ENCODE assay signal across 13 cellular contexts in the genomic region with DNA sequence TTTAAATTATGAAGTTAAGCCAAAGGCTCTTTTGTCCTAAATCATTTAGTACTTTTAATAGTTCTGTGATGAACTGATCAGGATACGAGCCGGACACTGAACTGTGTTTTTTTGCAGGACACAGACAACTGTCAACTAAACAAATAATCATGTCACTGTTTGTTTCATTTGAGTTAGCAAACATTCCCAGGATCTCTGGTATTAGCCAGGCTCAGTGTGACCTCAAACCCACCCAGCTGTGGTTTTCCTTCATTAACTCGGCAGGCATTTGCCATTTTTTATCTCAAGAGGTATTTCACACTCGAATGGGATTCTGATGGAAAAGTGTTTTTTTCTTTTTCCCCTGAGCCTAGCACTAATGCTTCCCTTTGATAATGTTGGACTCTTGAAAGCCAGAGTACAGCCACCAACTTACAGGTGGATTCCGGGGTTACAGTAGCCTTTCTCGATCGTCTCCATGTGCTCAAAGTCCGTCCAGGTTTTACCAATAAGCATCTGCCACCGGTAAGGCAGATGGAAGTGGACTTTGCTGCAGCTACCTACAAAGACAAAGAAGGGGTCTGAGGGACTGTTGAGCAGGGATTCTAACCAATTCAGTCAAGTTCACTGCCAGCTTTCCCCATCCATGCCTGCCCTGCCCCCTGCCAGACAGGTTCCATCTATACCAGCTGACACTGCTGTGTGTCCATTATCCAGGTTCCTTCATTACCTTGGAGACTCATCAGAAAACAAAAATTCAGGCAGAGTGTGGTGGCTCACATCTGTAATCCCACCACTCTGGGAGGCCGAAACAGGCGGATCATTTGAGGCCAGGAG. TPM values are rescaled to one million over a fixed set of nuclear protein-coding genes. Genes with fewer than 3 reads are reported as not detected.
DNase-seq lines count a peak whose midpoint lies in the region; ATAC-seq and TF ChIP-seq lines count a peak whose summit lies in the region.
"Had no signal": no experiment of that assay in that cellular context is flagged by ENCODE, and none has a peak within 500 bp of the region (broad histone marks: within the 10 kb centered on the region; RNA-seq: fewer than 3 reads in every experiment).

No MANE protein-coding gene starts in this region.

- H3K36me3 Mint-ChIP-seq in CD14-positive monocyte (peaks cover 82 to 83% of the 10 kb centered on the region in 2 donors), mesothelial cell of epicardium (peaks cover 44% of the 10 kb centered on the region)
- H3K36me3 Mint-ChIP-seq in activated naive CD8-positive, alpha-beta T cell treated with anti-CD3 and anti-CD28 coated beads for 36 hours: peaks cover 58% of the 10 kb centered on the region

- DNase-seq in CD14-positive monocyte (ENCODE audit: low spot score) (no peak), DMS53 treated with DMSO at 0.1 percent for 48 hours (lab: John Stamatoyannopoulos, UW; ENCODE audit: unreplicated experiment) (peak; percentile 73), mesothelial cell of epicardium (ENCODE audit: low spot score in 2 of 2, unreplicated experiment in 2 of 2) (no peak), OCI-M2 (lab: John Stamatoyannopoulos, UW; ENCODE audit: unreplicated experiment) (no peak), NCI-H524 (lab: John Stamatoyannopoulos, UW) (no peak)
- DNase-seq in activated naive CD8-positive, alpha-beta T cell treated with anti-CD3 and anti-CD28 coated beads for 36 hours: no peak
- DNase-seq: activated CD4-positive, CD25-positive, alpha-beta regulatory T cell treated with anti-CD3 and anti-CD28 coated beads, Interleukin-2, amount 50 U/mL, for 72 hours; activated gamma-delta T cell treated with Interleukin-2 at 50 U/mL for 16 hours; KG1; NCI-H1436; NCI-H510A; tibial artery had no signal

- TF ChIP-seq CTCF in CD14-positive monocyte (IDR thresholded peaks at IDR 0.05): no peak
- TF ChIP-seq CTCF in mesothelial cell of epicardium (IDR thresholded peaks at IDR 0.05; ENCODE audit: unreplicated experiment): no peak

- H3K27ac Mint-ChIP-seq in CD14-positive monocyte (peak overlapping the region in 6 of 7 donors; percentile 25 to 73 (median 68)), mesothelial cell of epicardium (peak overlapping the region; percentile 30)
- H3K27ac Mint-ChIP-seq in activated naive CD8-positive, alpha-beta T cell treated with anti-CD3 and anti-CD28 coated beads for 36 hours: peak overlapping the region; percentile 72

- intact Hi-C loops in CD14-positive monocyte (cut with micrococcal nuclease): loop anchor here in 1 of 2 donors (10.0 kb wide), 1 partner anchor 191 kb away; no protein-coding TSS in a partner anchor

- H3K4me1 Mint-ChIP-seq in CD14-positive monocyte (peaks cover 22% of the 10 kb centered on the region), mesothelial cell of epicardium (peaks cover 2% of the 10 kb centered on the region)
- peaks cover 63% of the 10 kb centered on the region for H3K4me1 Mint-ChIP-seq in activated naive CD8-positive, alpha-beta T cell treated with anti-CD3 and anti-CD28 coated beads for 36 hours

- no peak overlapping the region for H3K4me3 Mint-ChIP-seq in CD14-positive monocyte
- no peak overlapping the region for H3K4me3 Mint-ChIP-seq in activated naive CD8-positive, alpha-beta T cell treated with anti-CD3 and anti-CD28 coated beads for 36 hours
- H3K4me3 Mint-ChIP-seq in mesothelial cell of epicardium: no peak overlapping the region

- H3K27me3 Mint-ChIP-seq in CD14-positive monocyte (ENCODE audit: low read depth in 3 of 3): peaks cover 0 to 2% (median 0%) of the 10 kb centered on the region in 3 donors
- H3K27me3 Mint-ChIP-seq in activated naive CD8-positive, alpha-beta T cell treated with anti-CD3 and anti-CD28 coated beads for 36 hours: no peaks in the 10 kb centered on the region
- H3K27me3 Mint-ChIP-seq in mesothelial cell of epicardium (ENCODE audit: low read depth): no peaks in the 10 kb centered on the region

- H3K9me3 Mint-ChIP-seq in CD14-positive monocyte (no peaks in the 10 kb centered on the region), mesothelial cell of epicardium (no peaks in the 10 kb centered on the region)
- H3K9me3 Mint-ChIP-seq in activated naive CD8-positive, alpha-beta T cell treated with anti-CD3 and anti-CD28 coated beads for 36 hours: no peaks in the 10 kb centered on the region

- no peak for ATAC-seq in GM19452 (IDR thresholded peaks at IDR 0.05; ENCODE audit: unreplicated experiment)

RNA-seq across cellular contexts. Expression of a gene that starts 33.4 kb away (rescaled TPM):
- 10 to 100 TPM; 21.2 to 30.2 TPM for polyA plus RNA-seq in CD14-positive monocyte
- 100 to 1,000 TPM; 117 to 118 TPM for total RNA-seq in activated naive CD8-positive, alpha-beta T cell treated with anti-CD3 and anti-CD28 coated beads for 36 hours
- total RNA-seq in mesothelial cell of epicardium: 23.7 to 24.1 TPM (median 23.7 TPM) in 3 replicates

RNA-seq across cellular contexts. Expression of a gene that starts 40.2 kb away (rescaled TPM):
- under 1 TPM in 1 of 2 donors, not detected in 1; 0.10 TPM for polyA plus RNA-seq in CD14-positive monocyte
- total RNA-seq in activated naive CD8-positive, alpha-beta T cell treated with anti-CD3 and anti-CD28 coated beads for 36 hours: 10 to 100 TPM; 12.9 to 13.4 TPM
- 1.7 to 2.2 TPM (median 1.9 TPM) in 3 replicates for total RNA-seq in mesothelial cell of epicardium
